34 cellular contexts compared by ENCODE assay signal in the genomic region with DNA sequence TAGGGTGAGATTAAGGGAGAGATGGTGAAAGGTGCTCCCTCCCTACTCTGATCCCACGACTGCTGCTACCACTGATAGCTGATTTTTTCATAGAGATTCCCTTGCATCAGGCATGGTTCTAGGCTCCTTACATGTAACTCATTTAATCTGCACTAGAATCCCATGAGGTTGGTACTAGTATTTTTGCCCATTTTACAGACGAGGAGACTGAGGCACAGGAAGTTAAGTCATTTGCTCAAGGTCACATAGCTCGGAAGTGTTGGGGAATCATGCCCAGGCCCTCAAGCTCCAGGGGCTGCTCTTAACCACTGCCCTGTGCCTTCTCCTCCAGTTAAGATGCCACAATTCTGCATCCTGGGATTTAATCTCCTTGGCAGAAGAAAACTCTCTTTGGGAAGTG. TPM values are rescaled to one million over a fixed set of nuclear protein-coding genes. Genes with fewer than 3 reads are reported as not detected.
"Had no signal": no experiment of that assay in that cellular context is flagged by ENCODE, and none has a peak within 500 bp of the region (broad histone marks: within the 10 kb centered on the region; RNA-seq: fewer than 3 reads in every experiment).

No MANE protein-coding gene starts in this region.

- H3K27ac ChIP-seq: brain microvascular endothelial cell, epithelial cell of prostate, esophagus squamous epithelium, gastroesophageal sphincter, WERI-Rb-1 had no signal

- DNase-seq: activated B cell treated with CpG ODN at 0.5 μM for 24 hours; activated CD4-positive, alpha-beta T cell treated with anti-CD3 and anti-CD28 coated beads for 48 hours; activated CD4-positive, alpha-beta T cell treated with anti-CD3 and anti-CD28 coated beads, Interleukin-2, amount 50 U/mL, for 1 hour; activated CD4-positive, alpha-beta T cell treated with anti-CD3 and anti-CD28 coated beads, Interleukin-2, amount 50 U/mL, for 48 hours; activated CD8-positive, alpha-beta memory T cell treated with anti-CD3 and anti-CD28 coated beads for 24 hours; activated CD8-positive, alpha-beta T cell treated with anti-CD3 and anti-CD28 coated beads for 36 hours; activated effector memory CD4-positive, alpha-beta T cell treated with Interleukin-2 at 50 U/mL for 16 hours; activated gamma-delta T cell treated with Interleukin-2 at 50 U/mL for 16 hours; activated naive CD4-positive, alpha-beta T cell treated with anti-CD3 and anti-CD28 coated beads, Interleukin-2, amount 50 U/mL, for 16 hours; activated naive CD4-positive, alpha-beta T cell treated with Interleukin-2 at 50 U/mL for 16 hours; activated T-cell treated with anti-CD3 and anti-CD28 coated beads, Interleukin-2, amount 50 U/mL, for 4 hours; amniotic stem cell; brain microvascular endothelial cell; caudate nucleus; effector CD8-positive, alpha-beta T cell; esophagus squamous epithelium; foreskin melanocyte; T-helper 1 cell; T-helper 17 cell; T1000; WERI-Rb-1 had no signal

- H3K27me3 ChIP-seq: brain microvascular endothelial cell had no signal

- H3K36me3 ChIP-seq: brain microvascular endothelial cell, esophagus squamous epithelium, gastroesophageal sphincter, WERI-Rb-1 had no signal

- H3K4me3 ChIP-seq: esophagus squamous epithelium, gastroesophageal sphincter had no signal

- ATAC-seq: activated CD4-positive, CD25-positive, alpha-beta regulatory T cell treated with anti-CD3 and anti-CD28 coated beads, Interleukin-2, amount 50 U/mL, for 24 hours; activated CD8-positive, alpha-beta T cell treated with anti-CD3 and anti-CD28 coated beads for 36 hours; activated T-cell treated with anti-CD3 and anti-CD28 coated beads, Interleukin-2, amount 50 U/mL, for 4 hours; activated T-helper 17 cell treated with anti-CD3 and anti-CD28 coated beads, Interleukin-2, amount 50 U/mL, for 72 hours; gastroesophageal sphincter; T-helper 17 cell had no signal

- FAIRE-seq: astrocyte, bronchial epithelial cell, colon, endometrium, endothelial cell of umbilical vein had no signal

- H3K4me1 ChIP-seq: gastroesophageal sphincter had no signal

- H3K9me3 ChIP-seq: esophagus squamous epithelium, gastroesophageal sphincter had no signal

RNA-seq across cellular contexts. Expression of a gene that starts 11.2 kb away (rescaled TPM):
- total RNA-seq: activated B cell treated with CpG ODN at 0.5 μM for 24 hours; activated CD8-positive, alpha-beta T cell treated with anti-CD3 and anti-CD28 coated beads for 36 hours; activated T-helper 17 cell treated with anti-CD3 and anti-CD28 coated beads, Interleukin-2, amount 50 U/mL, for 72 hours; bronchial epithelial cell; dermis microvascular lymphatic vessel endothelial cell; endothelial cell of umbilical vein; fibroblast of lung; fibroblast of villous mesenchyme; glomerular endothelial cell; T-helper 17 cell had no signal
- polyA plus RNA-seq: endothelial cell of umbilical vein, fibroblast of lung had no signal
